1 cellular context compared by ENCODE assay signal in genomic region chr17:35084987-35085386, GRCh38.
TF ChIP-seq lines count a peak whose summit lies in the region.

No MANE protein-coding gene starts in this region.

TF ChIP-seq in GM12878, 131 proteins besides CTCF, POLR2A, EP300 and RAD21:
- no peak for TF ChIP-seq USF1 (IDR thresholded peaks at IDR 0.05; ENCODE audit: borderline replicate concordance, extremely low read length, insufficient read depth, low read depth, low read length)
